In the genomic region with DNA sequence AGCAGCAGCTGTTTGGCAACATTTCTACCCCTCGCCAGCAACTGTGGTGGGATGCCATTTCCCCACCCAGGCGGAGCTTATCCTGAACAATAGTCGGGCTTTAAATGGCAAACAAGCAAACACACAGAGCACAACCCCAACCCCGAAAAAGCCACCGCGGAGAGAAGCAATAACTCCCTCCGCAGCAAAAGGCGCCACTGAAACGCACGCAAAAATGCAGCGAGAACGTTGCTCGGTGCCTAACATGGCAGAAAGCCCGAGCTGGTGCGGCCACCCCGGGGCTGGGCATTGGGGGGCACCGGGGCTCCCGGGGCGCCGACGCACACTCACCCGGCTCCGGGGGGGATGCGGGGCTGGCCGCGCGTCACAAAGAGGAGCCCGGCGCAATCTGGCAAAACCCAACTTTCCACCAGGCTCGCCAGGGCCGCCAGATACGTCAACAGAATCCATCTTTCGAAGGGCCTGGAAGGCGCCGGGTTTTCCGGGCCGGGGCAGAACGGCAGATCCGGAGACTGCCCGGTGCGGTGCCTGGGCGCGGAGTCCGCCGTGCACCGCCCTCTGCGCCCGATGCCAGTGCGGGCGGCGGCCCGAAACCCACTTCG, we compare ENCODE assay signal across 7 cellular contexts. TPM values are rescaled to one million over a fixed set of nuclear protein-coding genes. Genes with fewer than 3 reads are reported as not detected.
DNase-seq lines count a peak whose midpoint lies in the region; ATAC-seq and TF ChIP-seq lines count a peak whose summit lies in the region.

No MANE protein-coding gene starts in this region.

- peaks cover 4% of the 10 kb centered on the region for H3K4me1 Mint-ChIP-seq in activated T-helper 2 cell treated with anti-CD3 and anti-CD28 coated beads, Interferon-gamma antibody, Interleukin-2, Interleukin-4, amounts not matched to agents 10 μg/mL and 5 μg/mL and 100 μg/mL, durations not matched to agents 14 hours and 24 hours and 36 hours (ENCODE audit: low read depth)

- 2 to 54% (median 19%) methylated on average over 15 to 53 of the region's 53 CpGs; no CpG with 5 or more reads in 1 of the 5 donors for WGBS in spleen, 5 donors

- H3K27ac Mint-ChIP-seq in activated T-helper 2 cell treated with anti-CD3 and anti-CD28 coated beads, Interferon-gamma antibody, Interleukin-2, Interleukin-4, amounts not matched to agents 10 μg/mL and 5 μg/mL and 100 μg/mL, durations not matched to agents 14 hours and 24 hours and 36 hours, result no peak overlapping the region

- peak overlapping the region in 2 of 8 donors; percentile 18 to 31 for H3K27ac ChIP-seq in spleen

- peaks cover 68% of the 10 kb centered on the region for H3K27me3 ChIP-seq in HAP-1 (ENCODE audit: low read depth)
- peaks cover 0 to 54% (median 16%) of the 10 kb centered on the region in 7 donors for H3K27me3 ChIP-seq in spleen (replicated peaks in 1 of 7)

- in situ Hi-C loops in HAP-1 (cut with MboI; ENCODE audit: low sequenced_read_pairs), result no loop called here

- H3K27me3 Mint-ChIP-seq in activated T-helper 2 cell treated with anti-CD3 and anti-CD28 coated beads, Interferon-gamma antibody, Interleukin-2, Interleukin-4, amounts not matched to agents 10 μg/mL and 5 μg/mL and 100 μg/mL, durations not matched to agents 14 hours and 24 hours and 36 hours (ENCODE audit: low read depth), result peaks cover 52% of the 10 kb centered on the region

- H3K9me3 ChIP-seq in HAP-1 (no peaks in the 10 kb centered on the region), iPS-18c (ENCODE audit: control insufficient read depth, insufficient read depth, low read length) (peaks cover 4% of the 10 kb centered on the region), spleen (no peaks in the 10 kb centered on the region)

- H3K4me3 ChIP-seq in HAP-1 (peak overlapping the region; percentile 25), iPS-18c (ENCODE audit: insufficient read depth, low read depth, low read length) (peak overlapping the region; percentile 52), spleen (peak overlapping the region; percentile 4 to 67 (median 30))

- H3K9me3 Mint-ChIP-seq in activated T-helper 2 cell treated with anti-CD3 and anti-CD28 coated beads, Interferon-gamma antibody, Interleukin-2, Interleukin-4, amounts not matched to agents 10 μg/mL and 5 μg/mL and 100 μg/mL, durations not matched to agents 14 hours and 24 hours and 36 hours, result no peaks in the 10 kb centered on the region

- intact Hi-C loops in activated T-helper 2 cell treated with anti-CD3 and anti-CD28 coated beads, Interferon-gamma antibody, Interleukin-2, Interleukin-4, amounts not matched to agents 10 μg/mL and 5 μg/mL and 100 μg/mL, durations not matched to agents 14 hours and 24 hours and 36 hours (cut with micrococcal nuclease), result no loop called here
- intact Hi-C loops in spleen (cut with DNase I; ENCODE audit: low total_unique reads), result no loop called here

- no peaks in the 10 kb centered on the region for H3K4me1 ChIP-seq in HAP-1
- peaks cover 0 to 7% (median 2%) of the 10 kb centered on the region in 6 donors for H3K4me1 ChIP-seq in spleen

- H3K36me3 ChIP-seq in HAP-1 (replicated peaks) (no peaks in the 10 kb centered on the region), spleen (no peaks in the 10 kb centered on the region)

- TF ChIP-seq CTCF in spleen (IDR thresholded peaks at IDR 0.05 in 8 of 11, conservative IDR thresholded peaks at IDR 0.05 in 3 of 11), result no peak

- no peak for ATAC-seq in GM19351 (IDR thresholded peaks at IDR 0.05; ENCODE audit: unreplicated experiment)
- no peak for ATAC-seq in GM19035 (IDR thresholded peaks at IDR 0.05; ENCODE audit: unreplicated experiment)
- ATAC-seq in HG02678 (IDR thresholded peaks at IDR 0.05; ENCODE audit: unreplicated experiment), result no peak

- DNase-seq in HAP-1 (ENCODE audit: low spot score in 2 of 2) (peak in 1 of 2 experiments; percentile 13), spleen (no peak)
- DNase-seq in activated T-helper 2 cell treated with anti-CD3 and anti-CD28 coated beads, Interferon-gamma antibody, Interleukin-2, Interleukin-4, amounts not matched to agents 10 μg/mL and 5 μg/mL and 100 μg/mL, durations not matched to agents 14 hours and 24 hours and 36 hours (ENCODE audit: low spot score), result no peak

- H3K36me3 Mint-ChIP-seq in activated T-helper 2 cell treated with anti-CD3 and anti-CD28 coated beads, Interferon-gamma antibody, Interleukin-2, Interleukin-4, amounts not matched to agents 10 μg/mL and 5 μg/mL and 100 μg/mL, durations not matched to agents 14 hours and 24 hours and 36 hours (ENCODE audit: low read depth), result no peaks in the 10 kb centered on the region

- H3K4me3 Mint-ChIP-seq in activated T-helper 2 cell treated with anti-CD3 and anti-CD28 coated beads, Interferon-gamma antibody, Interleukin-2, Interleukin-4, amounts not matched to agents 10 μg/mL and 5 μg/mL and 100 μg/mL, durations not matched to agents 14 hours and 24 hours and 36 hours (ENCODE audit: low read depth), result peak overlapping the region; percentile 63

- no peak for TF ChIP-seq POLR2A in spleen (IDR thresholded peaks at IDR 0.05)

RNA-seq across cellular contexts. Expression of gene RAI2, which starts 0.8 kb away (rescaled TPM):
- 0.16 TPM in 2 replicates for total RNA-seq in activated T-helper 2 cell treated with anti-CD3 and anti-CD28 coated beads, Interferon-gamma antibody, Interleukin-2, Interleukin-4, amounts not matched to agents 10 μg/mL and 5 μg/mL and 100 μg/mL, durations not matched to agents 14 hours and 24 hours and 36 hours
- total RNA-seq in spleen, result 1 to 10 TPM; 2.2 to 5.0 (median 3.9) TPM
- 1 to 10 TPM; 4.0 to 6.3 (median 4.2) TPM for polyA plus RNA-seq in spleen
